2 cellular contexts compared by ENCODE assay signal in genomic region chr6:44196351-44196750, GRCh38.
TF ChIP-seq lines count a peak whose summit lies in the region.

No MANE protein-coding gene starts in this region.

TF ChIP-seq in K562, 482 proteins besides CTCF, POLR2A, EP300 and RAD21:
- 0 out of 2 replicates have a peak, but pooled peaks have one; percentile 28 for TF ChIP-seq EGR1 (conservative IDR thresholded peaks at IDR 0.05)

TF ChIP-seq in HepG2, 621 proteins besides CTCF, POLR2A, EP300 and RAD21:
- 0 out of 2 replicates have a peak, but pooled peaks have one; percentile 6 for TF ChIP-seq ZNF788 (CRISPR knock-in tag; IDR thresholded peaks at IDR 0.05; ENCODE audit: borderline replicate concordance)
